Comparison of ENCODE assay signal across 8 cellular contexts in the genomic region with DNA sequence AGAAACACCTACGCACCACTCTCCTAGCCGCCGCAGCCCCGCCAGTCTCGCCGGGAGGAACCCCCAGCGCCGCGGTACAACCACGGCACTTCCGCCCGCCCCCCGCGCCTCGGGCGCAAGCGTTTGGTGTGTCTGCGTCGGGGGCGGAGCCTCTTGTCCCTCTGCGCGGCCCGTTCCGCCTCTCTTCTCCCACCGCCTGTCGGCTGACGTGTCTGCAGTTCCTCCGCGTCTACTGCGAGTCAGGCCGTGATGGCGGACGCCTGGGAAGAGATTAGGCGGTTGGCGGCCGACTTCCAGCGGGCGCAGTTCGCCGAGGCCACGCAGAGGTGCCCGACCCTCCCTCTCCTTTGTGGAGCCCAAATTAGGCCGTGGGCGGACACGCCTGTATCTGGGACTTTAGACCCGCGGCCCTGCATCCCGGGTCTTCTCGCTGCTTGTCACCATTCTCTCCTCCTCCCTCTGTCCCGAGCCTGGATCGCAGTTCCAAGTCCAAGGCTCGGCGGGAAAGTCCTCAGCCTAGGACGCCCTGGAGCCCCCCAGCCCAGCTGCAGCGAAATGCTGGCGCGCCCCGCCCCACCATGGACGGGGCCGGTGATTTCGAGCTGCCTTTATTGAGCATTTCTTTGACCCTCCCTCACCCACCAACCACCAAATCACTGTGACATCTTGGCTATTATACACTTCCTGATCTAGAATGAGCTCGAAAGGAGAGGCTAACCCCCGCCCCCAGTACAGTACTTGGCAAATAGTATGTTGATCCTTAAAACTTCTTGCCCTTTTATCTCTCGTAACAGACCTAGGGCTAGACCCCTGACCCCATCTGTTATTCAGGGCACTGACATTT. TPM values are rescaled to one million over a fixed set of nuclear protein-coding genes. Genes with fewer than 3 reads are reported as not detected.
A peak's percentile ranks its signal among the peaks of the same experiment; 100 is the strongest.
DNase-seq lines count a peak whose midpoint lies in the region; ATAC-seq and TF ChIP-seq lines count a peak whose summit lies in the region.

A gene (plus strand): TSS at position 182 of the 844 bp plus-strand sequence. CDS start 68 bp downstream, at position 250.

- peaks cover 6% of the 10 kb centered on the region for H3K4me1 ChIP-seq in colonic mucosa

- DNase-seq in Ammon's horn (ENCODE audit: low spot score) (peak; percentile 98), GM19238 (ENCODE audit: insufficient read length, low spot score) (peak; percentile 50), NCI-H524 (lab: John Stamatoyannopoulos, UW) (peak; percentile 89 to 92), colonic mucosa (peak; percentile 94), kidney tubule cell (ENCODE audit: low spot score) (peak; percentile 94)
- DNase-seq in activated CD4-positive, alpha-beta T cell treated with anti-CD3 and anti-CD28 coated beads for 4 hours: peak; percentile 93 to 94
- peak; percentile 80 to 91 (median 88) for DNase-seq in stimulated activated CD4-positive, alpha-beta T cell treated with anti-CD3 and anti-CD28 coated beads, Interleukin-1b, Interleukin-23, amount 100 ng/mL, for 24 hours (ENCODE audit: low read depth in 4 of 4, low spot score in 1 of 4)

- H3K27ac ChIP-seq in colonic mucosa: peak within 1 kb of the TSS; percentile 98

- ATAC-seq in HG03442 (IDR thresholded peaks at IDR 0.05; ENCODE audit: unreplicated experiment): peak; percentile 98

- H3K9ac ChIP-seq in colonic mucosa (ENCODE audit: low read depth in 2 of 2, low read length in 2 of 2): peak within 1 kb of the TSS; percentile 89 to 98

- intact Hi-C loops in colonic mucosa (cut with DNase I): loop anchor here (10.0 kb wide), 1 partner anchor 373 kb away; a partner anchor contains a TSS

- no peaks in the 10 kb centered on the region for H3K36me3 ChIP-seq in colonic mucosa

- H3K9me3 ChIP-seq in colonic mucosa: no peaks in the 10 kb centered on the region

- peak within 1 kb of the TSS; percentile 67 for H3K4me3 ChIP-seq in colonic mucosa

- no peaks in the 10 kb centered on the region for H3K27me3 ChIP-seq in colonic mucosa

- no peak for TF ChIP-seq CTCF in colonic mucosa (IDR thresholded peaks at IDR 0.05)

RNA-seq across cellular contexts. Expression of the gene that starts here (rescaled TPM):
- 10 to 100 TPM; 21.5 to 28.6 TPM for total RNA-seq in colonic mucosa

Comparison
In these comparisons a context has a peak if more than half of its experiments do, and no peak if none do; other contexts are left out.
1. Peak in every context shown above with its lines: DNase-seq, ATAC-seq, H3K4me3 ChIP-seq and H3K27ac ChIP-seq.